In genomic region chr1:1063261-1063944, GRCh38 we compare ENCODE assay signal across 1 cellular context.
TF ChIP-seq lines count a peak whose summit lies in the region.

No MANE protein-coding gene starts in this region.

TF ChIP-seq in HEK293, 187 proteins besides CTCF, POLR2A, EP300 and RAD21 (continued from another document):
- TF ChIP-seq KLF8 (tag by site-specific recombination; IDR thresholded peaks at IDR 0.05) (no peak), ZSCAN4 (tag by site-specific recombination; IDR thresholded peaks at IDR 0.05) (peak; percentile 50), ZBTB48 (tag by site-specific recombination; IDR thresholded peaks at IDR 0.05) (no peak)
